Comparison of ENCODE assay signal across 24 cellular contexts in the genomic region with DNA sequence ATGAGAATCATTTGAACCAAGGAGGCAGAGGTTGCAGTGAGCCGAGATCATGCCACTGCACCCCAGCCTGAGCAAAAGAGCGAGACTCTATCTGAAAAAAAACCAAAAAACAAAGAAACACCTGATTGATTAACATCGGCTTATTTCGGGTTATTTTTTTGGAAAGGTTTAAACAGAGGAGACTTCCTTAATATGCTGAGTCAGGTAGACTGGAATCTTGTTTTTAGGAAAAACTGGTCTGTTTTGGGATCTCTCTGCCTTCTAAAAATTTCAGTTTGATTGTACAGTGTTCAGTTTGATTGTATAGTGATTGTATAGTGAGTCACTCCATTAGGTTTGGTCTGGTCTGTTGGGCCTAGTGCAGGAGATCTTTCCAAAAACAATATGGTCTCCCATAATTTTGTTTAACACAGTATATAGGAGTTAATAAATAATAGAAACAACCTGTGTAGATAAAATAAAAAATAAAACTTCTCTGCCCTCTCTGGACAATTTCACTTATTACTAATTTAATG.
DNase-seq lines count a peak whose midpoint lies in the region; ATAC-seq, FAIRE-seq and TF ChIP-seq lines count a peak whose summit lies in the region.
"Had no signal": no experiment of that assay in that cellular context is flagged by ENCODE, and none has a peak within 500 bp of the region (broad histone marks: within the 10 kb centered on the region; RNA-seq: fewer than 3 reads in every experiment).

No MANE protein-coding gene starts in this region.

- peaks cover 4% of the 10 kb centered on the region for H3K9me3 ChIP-seq in IMR-90 (ENCODE audit: control insufficient read depth, insufficient read depth, low read length)
- H3K9me3 ChIP-seq: Caco-2 had no signal

- intact Hi-C loops in IMR-90 (cut with micrococcal nuclease), result no loop called here

- no CpG with 5 or more reads among the region's 4 CpGs for WGBS in IMR-90 (ENCODE audit: extremely low coverage in 2 of 2, insufficient read length in 1 of 2), 2 experiments

- no peak overlapping the region for H2AK9ac ChIP-seq in IMR-90 (replicated peaks; ENCODE audit: low read depth, low read length, poor library complexity)

- no peak overlapping the region for H3K9ac ChIP-seq in IMR-90 (ENCODE audit: low read depth, low read length)
- H3K9ac ChIP-seq: GM23248 had no signal

- CTCF ChIA-PET in IMR-90 (lab: Yijun Ruan, JAX), result no interaction called here
- CTCF ChIA-PET in WTC11 (lab: Charles Lee), result no interaction called here

- no peak overlapping the region for H4K5ac ChIP-seq in IMR-90 (ENCODE audit: low read depth, low read length)

- no peak overlapping the region for H2AFZ ChIP-seq in IMR-90 (replicated peaks; ENCODE audit: low read length, poor library complexity)
- H2AFZ ChIP-seq: GM23248 had no signal

- ATAC-seq in IMR-90 (ENCODE audit: low read depth) (no peak), WTC11 (no peak), GM21360 (IDR thresholded peaks at IDR 0.05; ENCODE audit: unreplicated experiment) (no peak)
- ATAC-seq: HCT116 had no signal

- no peaks in the 10 kb centered on the region for H3K36me3 Mint-ChIP-seq in activated naive CD8-positive, alpha-beta T cell treated with anti-CD3 and anti-CD28 coated beads for 36 hours
- H3K36me3 Mint-ChIP-seq in WTC11, result no peaks in the 10 kb centered on the region

- H3K4me1 Mint-ChIP-seq in activated naive CD8-positive, alpha-beta T cell treated with anti-CD3 and anti-CD28 coated beads for 36 hours, result no peaks in the 10 kb centered on the region
- H3K4me1 Mint-ChIP-seq in WTC11, result no peaks in the 10 kb centered on the region

- no peak overlapping the region for H3K23ac ChIP-seq in IMR-90 (ENCODE audit: low read depth, low read length)

- no peak overlapping the region for H3K4me3 Mint-ChIP-seq in activated naive CD8-positive, alpha-beta T cell treated with anti-CD3 and anti-CD28 coated beads for 36 hours
- H3K4me3 Mint-ChIP-seq in WTC11, result no peak overlapping the region
- H3K4me3 Mint-ChIP-seq: CD4-positive, alpha-beta T cell; HFFc6 had no signal

- no peak overlapping the region for H3K18ac ChIP-seq in IMR-90 (ENCODE audit: low read depth, low read length)

- H3K9me3 Mint-ChIP-seq in activated naive CD8-positive, alpha-beta T cell treated with anti-CD3 and anti-CD28 coated beads for 36 hours, result no peaks in the 10 kb centered on the region
- peaks cover 9% of the 10 kb centered on the region for H3K9me3 Mint-ChIP-seq in WTC11
- H3K9me3 Mint-ChIP-seq: CD4-positive, alpha-beta T cell had no signal

- POLR2A ChIA-PET in IMR-90 (lab: Charles Lee; ENCODE audit: unreplicated experiment) (no interaction called here), WTC11 (lab: Charles Lee) (no interaction called here)

- no peak overlapping the region for H2BK5ac ChIP-seq in IMR-90 (ENCODE audit: low read depth, low read length, poor library complexity, severe bottlenecking)

- H4K91ac ChIP-seq in IMR-90 (ENCODE audit: insufficient read depth, low read depth, low read length), result no peak overlapping the region

- H3K27ac ChIP-seq in IMR-90 (ENCODE audit: insufficient read depth, low read length), result no peak overlapping the region
- H3K27ac ChIP-seq: C4-2B, GM23248 had no signal

- H2BK120ac ChIP-seq in IMR-90 (ENCODE audit: low read depth, low read length), result no peak overlapping the region

- FAIRE-seq in bronchial epithelial cell (lab: Jason Lieb, UNC), result no peak
- FAIRE-seq: A204.1, G401.6, GM12891, GM19239 had no signal

- H3K4me2 ChIP-seq in IMR-90 (ENCODE audit: low read depth, low read length), result no peak overlapping the region

- TF ChIP-seq RAD21 in IMR-90 (IDR thresholded peaks at IDR 0.05; ENCODE audit: low read length), result no peak

- H2BK20ac ChIP-seq in IMR-90 (ENCODE audit: low read depth, low read length), result no peak overlapping the region

- dilution Hi-C loops in IMR-90 (cut with HindIII; ENCODE audit: low sequenced_read_pairs, unreplicated experiment), result no loop called here

- no peaks in the 10 kb centered on the region for H3K9me1 ChIP-seq in IMR-90 (ENCODE audit: insufficient read depth, low read length)

- no peaks in the 10 kb centered on the region for H3K79me1 ChIP-seq in IMR-90 (ENCODE audit: low read depth in 1 of 2, low read length in 2 of 2)

- TF ChIP-seq CTCF in IMR-90 (conservative IDR thresholded peaks at IDR 0.05; ENCODE audit: low read depth, low read length), result no peak
- TF ChIP-seq CTCF in bronchial epithelial cell (IDR thresholded peaks at IDR 0.05; ENCODE audit: insufficient read depth, low read length, severe bottlenecking), result no peak
- no peak for TF ChIP-seq CTCF in WTC11 (IDR thresholded peaks at IDR 0.05)

- in situ Hi-C loops in IMR-90 (cut with MboI; ENCODE audit: low sequenced_read_pairs), result no loop called here

- H3K27me3 ChIP-seq in IMR-90 (ENCODE audit: control insufficient read depth, insufficient read depth, low read length) (no peaks in the 10 kb centered on the region), bronchial epithelial cell (ENCODE audit: control insufficient read depth, insufficient read depth, low read length) (no peaks in the 10 kb centered on the region)

- H3K27ac Mint-ChIP-seq in activated naive CD8-positive, alpha-beta T cell treated with anti-CD3 and anti-CD28 coated beads for 36 hours, result no peak overlapping the region
- H3K27ac Mint-ChIP-seq in WTC11, result no peak overlapping the region
- H3K27ac Mint-ChIP-seq: CD4-positive, alpha-beta T cell; HFFc6 had no signal

- DNase-seq in Daoy (ENCODE audit: low read depth) (peak; percentile 6), IMR-90 (no peak), bronchial epithelial cell (ENCODE audit: low read depth) (peak; percentile 25), NCI-H187 (lab: John Stamatoyannopoulos, UW) (no peak), WTC11 (ENCODE audit: low spot score) (no peak)
- DNase-seq in activated naive CD8-positive, alpha-beta T cell treated with anti-CD3 and anti-CD28 coated beads for 36 hours, result no peak
- DNase-seq: AML-193; Caco-2; CD4-positive, alpha-beta T cell; DMS153; DMS79 treated with DMSO at 0.1 percent for 48 hours; EL; GM23248; H7; HFFc6; Karpas-422; KBM-7 had no signal

- no peaks in the 10 kb centered on the region for H3K4me1 ChIP-seq in IMR-90 (ENCODE audit: control insufficient read depth, insufficient read depth, low read length)

- H3K4me3 ChIP-seq in IMR-90 (ENCODE audit: insufficient read depth, low read depth, low read length) (no peak overlapping the region), bronchial epithelial cell (ENCODE audit: low read depth, low read length) (no peak overlapping the region)
- H3K4me3 ChIP-seq: GM23248 had no signal

- H3K27me3 Mint-ChIP-seq in activated naive CD8-positive, alpha-beta T cell treated with anti-CD3 and anti-CD28 coated beads for 36 hours, result no peaks in the 10 kb centered on the region
- H3K27me3 Mint-ChIP-seq in WTC11 (ENCODE audit: low read depth), result no peaks in the 10 kb centered on the region
- H3K27me3 Mint-ChIP-seq: CD4-positive, alpha-beta T cell had no signal

- H3K56ac ChIP-seq in IMR-90 (ENCODE audit: extremely low read depth, insufficient read depth, low read length), result no peak overlapping the region

- H4K20me1 ChIP-seq in IMR-90 (ENCODE audit: insufficient read depth, low read length), result no peaks in the 10 kb centered on the region

- H2AK5ac ChIP-seq in IMR-90 (ENCODE audit: low read depth, low read length), result no peak overlapping the region

- no peak overlapping the region for H2BK15ac ChIP-seq in IMR-90 (ENCODE audit: low read depth, low read length)

- BruUV-seq in IMR-90 (replicated peaks; lab: Mats Ljungman, UMichigan), result no TSS peak

- no peak overlapping the region for H4K8ac ChIP-seq in IMR-90 (ENCODE audit: low read depth in 2 of 2, low read length in 2 of 2)

- TF ChIP-seq POLR2A in IMR-90 (IDR thresholded peaks at IDR 0.05; ENCODE audit: low read depth, low read length), result no peak

- H3K4ac ChIP-seq in IMR-90 (ENCODE audit: low read depth, low read length), result no peak overlapping the region

- H3K36me3 ChIP-seq in IMR-90 (ENCODE audit: control insufficient read depth, insufficient read depth, low read length) (no peaks in the 10 kb centered on the region), bronchial epithelial cell (ENCODE audit: control insufficient read depth, insufficient read depth, low read length) (no peaks in the 10 kb centered on the region)

- H3K14ac ChIP-seq in IMR-90 (replicated peaks; ENCODE audit: low read depth, low read length), result no peak overlapping the region

TF ChIP-seq in IMR-90, 13 proteins besides CTCF, POLR2A, EP300 and RAD21 (continues in another document):
- TF ChIP-seq MAFK (IDR thresholded peaks at IDR 0.05; ENCODE audit: low read depth, low read length), result peak; percentile 85
- no peak for TF ChIP-seq RFX5 (IDR thresholded peaks at IDR 0.05; ENCODE audit: low read depth, low read length)
- TF ChIP-seq, protein P1, sequence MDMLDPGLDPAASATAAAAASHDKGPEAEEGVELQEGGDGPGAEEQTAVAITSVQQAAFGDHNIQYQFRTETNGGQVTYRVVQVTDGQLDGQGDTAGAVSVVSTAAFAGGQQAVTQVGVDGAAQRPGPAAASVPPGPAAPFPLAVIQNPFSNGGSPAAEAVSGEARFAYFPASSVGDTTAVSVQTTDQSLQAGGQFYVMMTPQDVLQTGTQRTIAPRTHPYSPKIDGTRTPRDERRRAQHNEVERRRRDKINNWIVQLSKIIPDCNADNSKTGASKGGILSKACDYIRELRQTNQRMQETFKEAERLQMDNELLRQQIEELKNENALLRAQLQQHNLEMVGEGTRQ (IDR thresholded peaks at IDR 0.05; ENCODE audit: low read depth, low read length), result no peak

TF ChIP-seq in WTC11, 78 proteins besides CTCF, POLR2A, EP300 and RAD21 (continues in another document):
- TF ChIP-seq SMAD4 (CRISPR knock-in tag; IDR thresholded peaks at IDR 0.05), result no peak

Comparison
In these comparisons a context has a peak if more than half of its experiments do, and no peak if none do; other contexts are left out.
1. DNase-seq: peak in Daoy (single experiment) and bronchial epithelial cell (single experiment); none in IMR-90 (single experiment), activated naive CD8-positive, alpha-beta T cell treated with anti-CD3 and anti-CD28 coated beads for 36 hours (single experiment), NCI-H187 (0 of 2) and WTC11 (single experiment).